ENCODE assay signal across 2 cellular contexts in genomic region chr21:14988760-14989159, GRCh38.
TF ChIP-seq lines count a peak whose summit lies in the region.

No MANE protein-coding gene starts in this region.

TF ChIP-seq in GM23338, 12 proteins besides CTCF, POLR2A, EP300 and RAD21 (continued from another document):
- peak; percentile 37 for TF ChIP-seq REST (IDR thresholded peaks at IDR 0.05; ENCODE audit: unreplicated experiment)

TF ChIP-seq in HepG2, 621 proteins besides CTCF, POLR2A, EP300 and RAD21 (continued from another document):
- TF ChIP-seq ZBTB44 (CRISPR knock-in tag; IDR thresholded peaks at IDR 0.05) (no peak), SRSF9 (IDR thresholded peaks at IDR 0.05; ENCODE audit: borderline replicate concordance, insufficient read depth, low read depth, low read length, poor library complexity, severe bottlenecking) (no peak), RFXAP (CRISPR knock-in tag; IDR thresholded peaks at IDR 0.05; ENCODE audit: borderline replicate concordance) (no peak), ZNF251 (CRISPR knock-in tag; IDR thresholded peaks at IDR 0.05) (no peak), SYNCRIP (IDR thresholded peaks at IDR 0.05; ENCODE audit: insufficient read depth, low read depth, low read length) (no peak)
